Comparison of ENCODE assay signal across 1 cellular context in the genomic region with DNA sequence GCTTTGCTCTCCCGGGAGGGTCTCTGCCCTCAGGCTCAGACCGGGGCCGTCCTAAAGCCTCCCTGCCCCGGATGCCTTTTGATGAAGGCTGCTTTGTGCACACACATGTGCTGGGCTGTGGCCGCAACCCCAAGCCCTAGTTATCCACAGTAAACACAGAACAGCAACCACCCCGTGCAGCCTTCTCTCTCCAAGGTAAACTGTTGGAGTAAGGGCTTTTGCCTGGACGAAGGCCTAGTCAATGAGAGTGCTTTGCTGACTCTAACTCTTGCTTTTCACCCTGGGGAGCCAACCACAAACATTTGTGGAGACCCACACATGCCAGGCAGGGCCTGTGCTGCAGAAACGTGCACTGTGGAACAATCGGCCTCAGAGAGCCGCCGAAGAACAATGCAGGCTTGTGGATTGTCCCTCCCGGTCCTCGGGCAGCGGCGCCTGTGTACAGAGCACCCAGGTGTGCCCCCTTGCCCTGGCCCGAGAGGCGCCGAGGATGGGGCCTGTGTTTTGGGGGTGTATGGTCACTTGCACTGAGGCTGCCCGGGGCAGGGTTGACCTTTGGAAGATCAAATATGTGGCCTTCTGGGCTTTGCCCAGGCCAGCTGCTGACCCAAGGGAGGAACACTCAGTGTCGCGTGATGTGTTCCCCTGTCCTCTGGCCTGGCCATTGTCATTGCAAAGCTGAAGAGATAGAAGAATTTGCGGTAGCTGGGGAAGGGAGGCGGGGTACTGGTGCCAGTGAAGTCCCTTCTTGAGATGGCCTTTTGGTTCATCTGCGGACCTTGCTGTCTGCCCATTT.
TF ChIP-seq lines count a peak whose summit lies in the region.

No MANE protein-coding gene starts in this region.

TF ChIP-seq in HepG2, 621 proteins besides CTCF, POLR2A, EP300 and RAD21 (continued from another document and continues in another):
- no peak for TF ChIP-seq ZHX2 (IDR thresholded peaks at IDR 0.05; ENCODE audit: low read depth)
- TF ChIP-seq ZHX2 (CRISPR knock-in tag; IDR thresholded peaks at IDR 0.05; ENCODE audit: borderline replicate concordance): peak; percentile 68; the same call in 1 of the 2 replicates
- TF ChIP-seq ZNF644 (CRISPR knock-in tag; IDR thresholded peaks at IDR 0.05; ENCODE audit: low read depth): 0 out of 2 replicates have a peak, but pooled peaks have one; percentile 10
- TF ChIP-seq ZNF557 (CRISPR knock-in tag; IDR thresholded peaks at IDR 0.05): 0 out of 2 replicates have a peak, but pooled peaks have one; percentile 25
- TF ChIP-seq ZMYM3 (CRISPR knock-in tag; IDR thresholded peaks at IDR 0.05): peak; percentile 69
- TF ChIP-seq ISX (CRISPR knock-in tag; conservative IDR thresholded peaks at IDR 0.05): peak; percentile 86
- TF ChIP-seq ZNF740 (CRISPR knock-in tag; IDR thresholded peaks at IDR 0.05): peak; percentile 88
- TF ChIP-seq TRIM24 (CRISPR knock-in tag; IDR thresholded peaks at IDR 0.05): no peak
- no peak for TF ChIP-seq ONECUT2 (CRISPR knock-in tag; IDR thresholded peaks at IDR 0.05)
- no peak for TF ChIP-seq SP2 (CRISPR knock-in tag; IDR thresholded peaks at IDR 0.05)
- no peak for TF ChIP-seq MTA3 (CRISPR knock-in tag; IDR thresholded peaks at IDR 0.05)
- no peak for TF ChIP-seq IRF9 (CRISPR knock-in tag; IDR thresholded peaks at IDR 0.05; ENCODE audit: borderline replicate concordance)
- no peak for TF ChIP-seq ZNF33B (CRISPR knock-in tag; IDR thresholded peaks at IDR 0.05)
- TF ChIP-seq, protein P1, sequence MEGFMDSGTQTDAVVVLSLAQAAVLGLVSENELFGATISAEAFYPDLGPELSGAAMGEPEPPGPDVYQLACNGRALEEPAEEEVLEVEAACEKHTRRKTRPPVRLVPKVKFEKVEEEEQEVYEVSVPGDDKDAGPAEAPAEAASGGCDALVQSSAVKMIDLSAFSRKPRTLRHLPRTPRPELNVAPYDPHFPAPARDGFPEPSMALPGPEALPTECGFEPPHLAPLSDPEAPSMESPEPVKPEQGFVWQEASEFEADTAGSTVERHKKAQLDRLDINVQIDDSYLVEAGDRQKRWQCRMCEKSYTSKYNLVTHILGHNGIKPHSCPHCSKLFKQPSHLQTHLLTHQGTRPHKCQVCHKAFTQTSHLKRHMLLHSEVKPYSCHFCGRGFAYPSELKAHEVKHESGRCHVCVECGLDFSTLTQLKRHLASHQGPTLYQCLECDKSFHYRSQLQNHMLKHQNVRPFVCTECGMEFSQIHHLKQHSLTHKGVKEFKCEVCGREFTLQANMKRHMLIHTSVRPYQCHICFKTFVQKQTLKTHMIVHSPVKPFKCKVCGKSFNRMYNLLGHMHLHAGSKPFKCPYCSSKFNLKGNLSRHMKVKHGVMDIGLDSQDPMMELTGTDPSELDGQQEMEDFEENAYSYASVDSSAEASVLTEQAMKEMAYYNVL (CRISPR knock-in tag; IDR thresholded peaks at IDR 0.05; ENCODE audit: borderline replicate concordance): peak; percentile 62; the same call in 1 of the 2 replicates
- no peak for TF ChIP-seq GLI4 (CRISPR knock-in tag; IDR thresholded peaks at IDR 0.05; ENCODE audit: borderline replicate concordance)
- no peak for TF ChIP-seq MEF2D (CRISPR knock-in tag; IDR thresholded peaks at IDR 0.05)
- no peak for TF ChIP-seq HES4 (CRISPR knock-in tag; IDR thresholded peaks at IDR 0.05; ENCODE audit: borderline replicate concordance)
- peak; percentile 97; the same call in 1 of the 2 replicates for TF ChIP-seq ZBTB46 (CRISPR knock-in tag; IDR thresholded peaks at IDR 0.05; ENCODE audit: borderline replicate concordance)
- TF ChIP-seq FOSL1 (CRISPR knock-in tag; IDR thresholded peaks at IDR 0.05; ENCODE audit: borderline replicate concordance): peak; percentile 55; the same call in 1 of the 2 replicates
- TF ChIP-seq CENPX (CRISPR knock-in tag; IDR thresholded peaks at IDR 0.05): no peak
- no peak for TF ChIP-seq HOXA9 (CRISPR knock-in tag; IDR thresholded peaks at IDR 0.05; ENCODE audit: borderline replicate concordance)
- TF ChIP-seq ZNF460 (CRISPR knock-in tag; IDR thresholded peaks at IDR 0.05; ENCODE audit: borderline replicate concordance): no peak
- 0 out of 2 replicates have a peak, but pooled peaks have one; percentile 50 for TF ChIP-seq IKZF5 (CRISPR knock-in tag; IDR thresholded peaks at IDR 0.05)
- TF ChIP-seq ZNF792 (CRISPR knock-in tag; IDR thresholded peaks at IDR 0.05): no peak; the same call in 1 of the 2 replicates
- TF ChIP-seq SIX1 (CRISPR knock-in tag; IDR thresholded peaks at IDR 0.05; ENCODE audit: borderline replicate concordance): no peak
- peak; percentile 35 for TF ChIP-seq ZNF768 (CRISPR knock-in tag; IDR thresholded peaks at IDR 0.05)
- no peak for TF ChIP-seq SETDB1 (CRISPR knock-in tag; IDR thresholded peaks at IDR 0.05; ENCODE audit: borderline replicate concordance)
- no peak for TF ChIP-seq ZNF235 (CRISPR knock-in tag; IDR thresholded peaks at IDR 0.05; ENCODE audit: borderline replicate concordance)
- TF ChIP-seq ZNF496 (CRISPR knock-in tag; IDR thresholded peaks at IDR 0.05; ENCODE audit: insufficient replicate concordance): no peak
- TF ChIP-seq ZNF292 (CRISPR knock-in tag; IDR thresholded peaks at IDR 0.05; ENCODE audit: borderline replicate concordance, low read depth): peak; percentile 94
- TF ChIP-seq RNF219 (CRISPR knock-in tag; IDR thresholded peaks at IDR 0.05): 0 out of 2 replicates have a peak, but pooled peaks have one; percentile 47
- TF ChIP-seq THYN1 (CRISPR knock-in tag; IDR thresholded peaks at IDR 0.05; ENCODE audit: borderline replicate concordance, low read depth): no peak
- no peak for TF ChIP-seq KDM5A (IDR thresholded peaks at IDR 0.05; ENCODE audit: borderline replicate concordance, low read length)
- no peak for TF ChIP-seq NBN (conservative IDR thresholded peaks at IDR 0.05)
- no peak for TF ChIP-seq CBX1 (IDR thresholded peaks at IDR 0.05; ENCODE audit: low read depth)
- 0 out of 2 replicates have a peak, but pooled peaks have one; percentile 23 for TF ChIP-seq ETV5 (CRISPR knock-in tag; IDR thresholded peaks at IDR 0.05; ENCODE audit: borderline replicate concordance)
- no peak for TF ChIP-seq NFIB (CRISPR knock-in tag; IDR thresholded peaks at IDR 0.05; ENCODE audit: borderline replicate concordance)
